9 cellular contexts compared by ENCODE assay signal in the genomic region with DNA sequence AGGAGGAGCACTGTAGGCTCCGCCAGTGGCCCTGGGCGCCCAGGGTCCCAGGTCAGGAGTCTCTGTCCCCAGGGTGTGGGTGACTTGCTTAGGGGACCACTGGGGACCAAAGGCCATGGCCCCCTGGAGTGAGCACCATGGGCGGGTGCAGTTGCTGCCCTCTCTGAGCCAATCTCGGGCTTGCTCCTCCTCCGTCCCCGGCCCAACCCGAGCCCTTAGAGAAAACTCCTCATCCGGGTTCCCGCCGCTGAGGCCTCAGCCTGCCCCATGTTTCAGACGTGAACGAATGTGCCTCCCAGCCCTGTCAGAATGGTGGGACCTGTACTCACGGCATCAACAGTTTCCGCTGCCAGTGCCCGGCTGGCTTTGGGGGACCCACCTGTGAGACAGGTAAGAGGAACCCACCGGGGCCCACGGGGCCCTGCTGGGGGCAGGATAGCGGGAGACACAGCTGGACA.
DNase-seq lines count a peak whose midpoint lies in the region; ATAC-seq lines count a peak whose summit lies in the region.
"Had no signal": no experiment of that assay in that cellular context is flagged by ENCODE, and none has a peak within 500 bp of the region (broad histone marks: within the 10 kb centered on the region; RNA-seq: fewer than 3 reads in every experiment).

No MANE protein-coding gene starts in this region.

- peaks cover 4% of the 10 kb centered on the region for H3K4me1 Mint-ChIP-seq in activated naive CD4-positive, alpha-beta T cell treated with anti-CD3 and anti-CD28 coated beads, Interleukin-2, amount 50 U/mL, for 24 hours

- no peak overlapping the region for H3K27ac Mint-ChIP-seq in activated naive CD4-positive, alpha-beta T cell treated with anti-CD3 and anti-CD28 coated beads, Interleukin-2, amount 50 U/mL, for 24 hours

- H3K36me3 Mint-ChIP-seq in activated naive CD4-positive, alpha-beta T cell treated with anti-CD3 and anti-CD28 coated beads, Interleukin-2, amount 50 U/mL, for 24 hours: no peaks in the 10 kb centered on the region

- no peaks in the 10 kb centered on the region for H3K4me1 ChIP-seq in rectal smooth muscle tissue (ENCODE audit: control insufficient read depth, insufficient read depth, low read length)

- no peak overlapping the region for H3K27ac ChIP-seq in rectal smooth muscle tissue (ENCODE audit: low read depth, low read length)
- H3K27ac ChIP-seq: RWPE1 had no signal

- peaks cover 7% of the 10 kb centered on the region for H3K27me3 ChIP-seq in rectal smooth muscle tissue (ENCODE audit: control insufficient read depth, insufficient read depth, low read length)

- no peaks in the 10 kb centered on the region for H3K36me3 ChIP-seq in rectal smooth muscle tissue (ENCODE audit: control insufficient read depth, insufficient read depth, low read length)

- ATAC-seq in GM19025 (IDR thresholded peaks at IDR 0.05; ENCODE audit: low read depth, unreplicated experiment) (peak; percentile 18), HG03045 (IDR thresholded peaks at IDR 0.05; ENCODE audit: unreplicated experiment) (peak; percentile 22), HG02678 (IDR thresholded peaks at IDR 0.05; ENCODE audit: unreplicated experiment) (no peak)

- H3K9me3 Mint-ChIP-seq in activated naive CD4-positive, alpha-beta T cell treated with anti-CD3 and anti-CD28 coated beads, Interleukin-2, amount 50 U/mL, for 24 hours: no peaks in the 10 kb centered on the region

- DNase-seq in NOMO-1 (lab: John Stamatoyannopoulos, UW; ENCODE audit: unreplicated experiment in 2 of 2) (no peak), NCI-H2081 treated with DMSO at 0.1 percent for 48 hours (lab: John Stamatoyannopoulos, UW) (no peak), NCI-H1436 treated with DMSO at 0.1 percent for 48 hours (lab: John Stamatoyannopoulos, UW) (no peak)

- H3K4me3 ChIP-seq in rectal smooth muscle tissue (ENCODE audit: low read length): peak overlapping the region; percentile 55

- no peak overlapping the region for H3K9ac ChIP-seq in rectal smooth muscle tissue (ENCODE audit: low read length)

- H3K27me3 Mint-ChIP-seq in activated naive CD4-positive, alpha-beta T cell treated with anti-CD3 and anti-CD28 coated beads, Interleukin-2, amount 50 U/mL, for 24 hours: no peaks in the 10 kb centered on the region

- peak overlapping the region; percentile 51 for H3K4me3 Mint-ChIP-seq in activated naive CD4-positive, alpha-beta T cell treated with anti-CD3 and anti-CD28 coated beads, Interleukin-2, amount 50 U/mL, for 24 hours
